Comparison of ENCODE assay signal across 9 cellular contexts in genomic region chr5:123610665-123611406, GRCh38.
DNase-seq lines count a peak whose midpoint lies in the region; ATAC-seq, FAIRE-seq and TF ChIP-seq lines count a peak whose summit lies in the region.
"Had no signal": no experiment of that assay in that cellular context is flagged by ENCODE, and none has a peak within 500 bp of the region (broad histone marks: within the 10 kb centered on the region; RNA-seq: fewer than 3 reads in every experiment).

No MANE protein-coding gene starts in this region.

- no peak overlapping the region for H3K4me3 ChIP-seq in fibroblast of mammary gland (ENCODE audit: control insufficient read depth, low read depth, low read length)
- H3K4me3 ChIP-seq: skin epidermis had no signal

- no peaks in the 10 kb centered on the region for H3K4me1 Mint-ChIP-seq in neural crest cell

- peak; percentile 99 for TF ChIP-seq CTCF in fibroblast of mammary gland (conservative IDR thresholded peaks at IDR 0.05; ENCODE audit: control insufficient read depth, insufficient read depth, low read depth, low read length)
- TF ChIP-seq CTCF in neural crest cell (conservative IDR thresholded peaks at IDR 0.05) = peak; percentile 98

- ATAC-seq in GM18858 (IDR thresholded peaks at IDR 0.05; ENCODE audit: unreplicated experiment) = no peak

- H3K9me3 Mint-ChIP-seq in neural crest cell = no peaks in the 10 kb centered on the region

- peak; percentile 42 for DNase-seq in Daoy (ENCODE audit: low read depth)
- DNase-seq in HCEC 1CT = peak; percentile 60
- peak; percentile 51 for DNase-seq in MV-4-11 (lab: John Stamatoyannopoulos, UW)
- peak; percentile 81 for DNase-seq in fibroblast of mammary gland (ENCODE audit: low read depth)
- DNase-seq in neural crest cell (ENCODE audit: low read depth, low spot score) = peak; percentile 34

- FAIRE-seq in A204.1 (lab: Jason Lieb, UNC) (peak; percentile 98), TTC549 (lab: Jason Lieb, UNC) (peak; percentile 94)

- H3K27ac Mint-ChIP-seq in neural crest cell (ENCODE audit: unreplicated experiment) = no peak overlapping the region

- peaks cover 8% of the 10 kb centered on the region for H3K36me3 Mint-ChIP-seq in neural crest cell (ENCODE audit: low read depth)

- no peaks in the 10 kb centered on the region for H3K27me3 Mint-ChIP-seq in neural crest cell (ENCODE audit: low read depth)

- no peak overlapping the region for H3K4me3 Mint-ChIP-seq in neural crest cell
